In the genomic region with DNA sequence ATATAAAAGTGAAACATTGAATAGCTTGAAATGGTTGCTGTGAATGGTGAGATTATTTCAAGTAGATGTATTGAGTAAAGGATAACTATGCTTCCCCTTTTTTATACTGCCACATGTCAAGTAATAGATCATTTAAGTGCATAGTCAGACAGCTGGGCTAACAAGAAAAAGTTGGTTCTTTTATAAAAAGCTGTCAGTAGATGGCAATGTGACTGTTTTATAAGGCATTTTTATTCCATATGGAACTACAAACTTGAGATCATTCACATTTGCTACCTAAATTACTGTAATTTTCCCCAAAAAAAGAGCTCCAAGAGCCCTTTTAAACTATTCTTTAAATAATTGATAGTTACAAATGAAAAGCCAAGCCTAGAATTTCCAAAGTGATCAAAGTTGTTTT, we compare ENCODE assay signal across 14 cellular contexts.
DNase-seq lines count a peak whose midpoint lies in the region; TF ChIP-seq lines count a peak whose summit lies in the region.
"Had no signal": no experiment of that assay in that cellular context is flagged by ENCODE, and none has a peak within 500 bp of the region (broad histone marks: within the 10 kb centered on the region; RNA-seq: fewer than 3 reads in every experiment).

No MANE protein-coding gene starts in this region.

- no peaks in the 10 kb centered on the region for H3F3A ChIP-seq in neural progenitor cell (ENCODE audit: low read depth)

- H4K20me1 ChIP-seq in neural progenitor cell (ENCODE audit: low read depth), result no peaks in the 10 kb centered on the region

- H3K4me1 ChIP-seq in adipocyte (ENCODE audit: control insufficient read depth, insufficient read depth, low read length) (no peaks in the 10 kb centered on the region), neural progenitor cell (peaks cover 6% of the 10 kb centered on the region)
- H3K4me1 ChIP-seq: HAP-1 had no signal

- no peak overlapping the region for H3K4me3 Mint-ChIP-seq in neural progenitor cell

- H3K9ac ChIP-seq in adipocyte (ENCODE audit: low read length), result no peak overlapping the region
- no peak overlapping the region for H3K9ac ChIP-seq in neural progenitor cell

- DNase-seq in NCI-H1436 treated with DMSO at 0.1 percent for 48 hours (lab: John Stamatoyannopoulos, UW) (peak; percentile 19), NCI-H1436 (lab: John Stamatoyannopoulos, UW) (no peak), NCI-H1694 (lab: John Stamatoyannopoulos, UW) (peak; percentile 1), adipocyte (ENCODE audit: low read depth) (peak; percentile 61), neural progenitor cell (ENCODE audit: low spot score) (no peak), NCI-H187 treated with DMSO at 0.1 percent for 48 hours (lab: John Stamatoyannopoulos, UW) (no peak), cerebellum (ENCODE audit: low spot score) (no peak), HK-2 (ENCODE audit: unreplicated experiment) (no peak)
- DNase-seq: activated CD8-positive, alpha-beta memory T cell treated with anti-CD3 and anti-CD28 coated beads, Interleukin-2, amount 50 U/mL, for 4 hours; NCI-H1930 had no signal

- TF ChIP-seq CTCF in neural progenitor cell (IDR thresholded peaks at IDR 0.05), result peak; percentile 30

- no peaks in the 10 kb centered on the region for H3K79me2 ChIP-seq in neural progenitor cell (ENCODE audit: low read depth)

- peaks cover 3% of the 10 kb centered on the region for H3K27me3 Mint-ChIP-seq in neural progenitor cell (ENCODE audit: insufficient read depth, low read depth)

- peaks cover 7% of the 10 kb centered on the region for H3K9me3 Mint-ChIP-seq in neural progenitor cell

- H3K4me1 Mint-ChIP-seq in neural progenitor cell, result peaks cover 6% of the 10 kb centered on the region

- H3K36me3 Mint-ChIP-seq in neural progenitor cell, result no peaks in the 10 kb centered on the region

- H2AFZ ChIP-seq in neural progenitor cell (replicated peaks), result no peak overlapping the region

- no peaks in the 10 kb centered on the region for H3K9me3 ChIP-seq in adipocyte (ENCODE audit: control insufficient read depth, low read length)
- H3K9me3 ChIP-seq in neural progenitor cell (ENCODE audit: low read depth), result no peaks in the 10 kb centered on the region
- H3K9me3 ChIP-seq: HAP-1, neutrophil, thoracic aorta had no signal

- H3K4me3 ChIP-seq in adipocyte (ENCODE audit: low read length) (no peak overlapping the region), neural progenitor cell (no peak overlapping the region)
- H3K4me3 ChIP-seq: HAP-1, thoracic aorta had no signal

- no peaks in the 10 kb centered on the region for H3K27me3 ChIP-seq in adipocyte (replicated peaks; ENCODE audit: control insufficient read depth, insufficient read depth, low read length)
- no peaks in the 10 kb centered on the region for H3K27me3 ChIP-seq in neural progenitor cell
- H3K27me3 ChIP-seq: neutrophil had no signal

- H3K4me2 ChIP-seq in neural progenitor cell, result no peak overlapping the region

- H3K36me3 ChIP-seq in adipocyte (ENCODE audit: control insufficient read depth, insufficient read depth, low read length, severe bottlenecking) (no peaks in the 10 kb centered on the region), neural progenitor cell (no peaks in the 10 kb centered on the region)
- H3K36me3 ChIP-seq: HAP-1, neutrophil, thoracic aorta had no signal

- no peak overlapping the region for H3K27ac ChIP-seq in neural progenitor cell
- H3K27ac ChIP-seq: epithelial cell of prostate, neutrophil, thoracic aorta had no signal

- no peak overlapping the region for H3K27ac Mint-ChIP-seq in neural progenitor cell

Comparison
In these comparisons a context has a peak if more than half of its experiments do, and no peak if none do; other contexts are left out.
1. DNase-seq: peak in NCI-H1436 treated with DMSO at 0.1 percent for 48 hours (single experiment), NCI-H1694 (single experiment) and adipocyte (single experiment); none in NCI-H1436 (single experiment), neural progenitor cell (single experiment), NCI-H187 treated with DMSO at 0.1 percent for 48 hours (single experiment), cerebellum (single experiment) and HK-2 (single experiment).